In the genomic region with DNA sequence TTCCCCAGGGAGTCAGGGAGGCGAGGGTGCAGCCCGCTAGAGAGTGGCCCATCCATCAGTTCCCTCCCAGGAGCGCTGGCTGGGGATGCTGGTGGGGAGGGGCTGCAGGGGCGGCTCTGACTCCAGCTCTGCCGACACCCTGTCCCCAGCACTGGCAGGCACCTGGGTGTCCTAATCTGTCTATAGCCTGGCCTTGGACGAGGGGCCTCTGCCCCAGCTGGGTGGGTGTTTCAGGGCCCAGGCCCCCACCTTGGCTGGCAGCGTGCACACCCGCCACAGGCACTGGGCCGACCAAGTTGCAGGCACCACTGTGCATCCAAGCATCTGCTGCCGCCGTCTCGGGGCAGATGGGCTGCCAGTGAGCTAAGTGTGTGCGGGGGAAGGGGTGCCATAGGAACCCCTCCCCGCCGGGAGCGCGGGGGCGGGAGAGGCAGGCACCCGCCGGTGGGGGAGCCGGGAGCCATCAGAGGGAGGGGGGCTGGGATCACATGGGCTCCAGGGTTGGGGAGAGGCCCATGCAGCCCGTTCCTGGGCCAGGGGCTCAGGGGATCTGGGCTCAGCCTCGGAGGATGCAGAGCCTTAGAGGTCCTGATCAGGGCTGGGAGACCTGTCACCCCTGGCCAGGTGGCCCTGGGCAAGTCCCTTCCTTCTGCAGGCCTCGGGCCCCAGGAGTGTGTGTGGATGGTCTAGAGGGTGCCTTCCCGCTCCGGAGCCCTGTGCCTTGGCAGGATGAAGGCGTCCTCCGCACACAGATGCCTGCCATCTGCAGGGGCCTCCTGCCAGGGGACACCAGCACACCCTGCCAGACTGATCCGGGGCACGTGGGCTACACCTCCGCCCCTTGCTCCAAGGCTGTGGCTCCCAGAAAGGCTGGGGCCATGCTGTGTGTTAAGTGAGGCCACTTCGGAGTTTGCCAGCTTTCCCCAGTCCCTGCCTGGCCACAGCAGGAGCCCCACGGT, we compare ENCODE assay signal across 1 cellular context.
TF ChIP-seq lines count a peak whose summit lies in the region.

No MANE protein-coding gene starts in this region.

TF ChIP-seq in IMR-90, 13 proteins besides CTCF, POLR2A, EP300 and RAD21:
- TF ChIP-seq MAFK (IDR thresholded peaks at IDR 0.05; ENCODE audit: low read depth, low read length) (no peak), BHLHE40 (IDR thresholded peaks at IDR 0.05; ENCODE audit: low read depth, low read length) (no peak), CEBPB (IDR thresholded peaks at IDR 0.05; ENCODE audit: low read depth, low read length) (no peak), MXI1 (IDR thresholded peaks at IDR 0.05; ENCODE audit: borderline replicate concordance, low read depth, low read length) (no peak), SMC3 (IDR thresholded peaks at IDR 0.05; ENCODE audit: low read depth, low read length) (no peak), NFE2L2 (IDR thresholded peaks at IDR 0.05; ENCODE audit: low read depth, low read length) (no peak), CHD1 (IDR thresholded peaks at IDR 0.05; ENCODE audit: low read depth, low read length) (no peak)
- TF ChIP-seq, protein P1, sequence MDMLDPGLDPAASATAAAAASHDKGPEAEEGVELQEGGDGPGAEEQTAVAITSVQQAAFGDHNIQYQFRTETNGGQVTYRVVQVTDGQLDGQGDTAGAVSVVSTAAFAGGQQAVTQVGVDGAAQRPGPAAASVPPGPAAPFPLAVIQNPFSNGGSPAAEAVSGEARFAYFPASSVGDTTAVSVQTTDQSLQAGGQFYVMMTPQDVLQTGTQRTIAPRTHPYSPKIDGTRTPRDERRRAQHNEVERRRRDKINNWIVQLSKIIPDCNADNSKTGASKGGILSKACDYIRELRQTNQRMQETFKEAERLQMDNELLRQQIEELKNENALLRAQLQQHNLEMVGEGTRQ (IDR thresholded peaks at IDR 0.05; ENCODE audit: low read depth, low read length), result no peak
